In the genomic region with DNA sequence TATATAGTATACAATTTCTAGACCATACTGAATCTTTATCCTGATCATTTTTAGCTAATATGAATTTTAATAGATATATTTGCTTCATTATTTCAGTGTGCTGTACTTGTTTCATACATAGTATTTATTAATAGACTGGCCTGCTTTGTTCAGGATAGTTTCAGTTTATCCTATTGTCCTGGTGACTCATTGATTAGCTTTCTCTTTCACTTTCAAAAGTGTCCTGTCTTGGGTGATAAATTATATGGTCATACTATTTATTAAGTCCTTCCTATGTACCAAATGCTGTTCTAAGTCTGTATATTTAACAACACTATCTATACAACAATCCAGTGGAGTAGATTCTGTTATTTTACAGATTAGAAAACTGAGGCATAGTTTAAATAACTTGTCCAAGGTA, we compare ENCODE assay signal across 8 cellular contexts.
DNase-seq lines count a peak whose midpoint lies in the region; ATAC-seq, FAIRE-seq and TF ChIP-seq lines count a peak whose summit lies in the region.

No MANE protein-coding gene starts in this region.

- DNase-seq in bronchial epithelial cell (ENCODE audit: low read depth) (peak; percentile 79), GM13977 (ENCODE audit: low spot score) (no peak), NCI-H187 treated with DMSO at 0.1 percent for 48 hours (lab: John Stamatoyannopoulos, UW) (no peak)
- DNase-seq in stimulated activated CD4-positive, alpha-beta T cell treated with anti-CD3 and anti-CD28 coated beads, Interleukin-12 subunit alpha, Interleukin-12 subunit beta, amount 100 ng/mL, for 4 hours: no peak

- H3K27me3 ChIP-seq in bronchial epithelial cell (ENCODE audit: control insufficient read depth, insufficient read depth, low read length) (no peaks in the 10 kb centered on the region), liver (ENCODE audit: control insufficient read depth in 4 of 4, insufficient read depth in 4 of 4, low read length in 3 of 4) (no peaks in the 10 kb centered on the region)

- H3K9ac ChIP-seq in liver (ENCODE audit: low read depth in 1 of 2, low read length in 2 of 2): no peak overlapping the region

- no peak for FAIRE-seq in bronchial epithelial cell (lab: Jason Lieb, UNC)

- TF ChIP-seq RAD21 in liver (IDR thresholded peaks at IDR 0.05): no peak

- H3K36me3 ChIP-seq in bronchial epithelial cell (ENCODE audit: control insufficient read depth, insufficient read depth, low read length) (no peaks in the 10 kb centered on the region), liver (ENCODE audit: control insufficient read depth in 4 of 4, insufficient read depth in 3 of 4, low read depth in 1 of 4, low read length in 3 of 4) (no peaks in the 10 kb centered on the region)

- in situ Hi-C loops in GM13977 (cut with MboI; ENCODE audit: low pct_unique_long_range_greater_than_20kb, low sequenced_read_pairs, unreplicated experiment): no loop called here

- TF ChIP-seq CTCF in bronchial epithelial cell (IDR thresholded peaks at IDR 0.05; ENCODE audit: insufficient read depth, low read length, severe bottlenecking): no peak
- no peak for TF ChIP-seq CTCF in liver (IDR thresholded peaks at IDR 0.05; ENCODE audit: low read depth, low read length, missing input control)
- TF ChIP-seq CTCF in GM13977 (IDR thresholded peaks at IDR 0.05; ENCODE audit: extremely low read depth, insufficient read depth, missing control alignments): no peak

- no peak overlapping the region for H3K4me3 ChIP-seq in bronchial epithelial cell (ENCODE audit: low read depth, low read length)
- H3K4me3 ChIP-seq in liver (ENCODE audit: low read depth in 1 of 3, low read length in 3 of 3): no peak overlapping the region

- ATAC-seq in GM18511 (IDR thresholded peaks at IDR 0.05; ENCODE audit: unreplicated experiment): peak; percentile 78
- peak; percentile 74 for ATAC-seq in HG03460 (IDR thresholded peaks at IDR 0.05; ENCODE audit: unreplicated experiment)
- no peak for ATAC-seq in GM19351 (IDR thresholded peaks at IDR 0.05; ENCODE audit: unreplicated experiment)

- H3K27ac ChIP-seq in liver (ENCODE audit: low read depth in 1 of 2, low read length in 2 of 2): no peak overlapping the region

- H3K9me3 ChIP-seq in liver (ENCODE audit: control insufficient read depth in 4 of 4, low read length in 3 of 4): peaks cover 0 to 6% (median 0%) of the 10 kb centered on the region in 4 donors

- H3K4me1 ChIP-seq in liver (ENCODE audit: control insufficient read depth in 4 of 4, insufficient read depth in 4 of 4, low read length in 3 of 4): peaks cover 4 to 17% (median 10%) of the 10 kb centered on the region in 4 donors

TF ChIP-seq in liver, 16 proteins besides CTCF, POLR2A, EP300 and RAD21:
- TF ChIP-seq, protein P1, sequence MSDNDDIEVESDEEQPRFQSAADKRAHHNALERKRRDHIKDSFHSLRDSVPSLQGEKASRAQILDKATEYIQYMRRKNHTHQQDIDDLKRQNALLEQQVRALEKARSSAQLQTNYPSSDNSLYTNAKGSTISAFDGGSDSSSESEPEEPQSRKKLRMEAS (IDR thresholded peaks at IDR 0.05): no peak
- no peak for TF ChIP-seq GABPA (IDR thresholded peaks at IDR 0.05 in 1 of 2, conservative IDR thresholded peaks at IDR 0.05 in 1 of 2)
- TF ChIP-seq TAF1 (conservative IDR thresholded peaks at IDR 0.05): no peak
- TF ChIP-seq, protein P2, sequence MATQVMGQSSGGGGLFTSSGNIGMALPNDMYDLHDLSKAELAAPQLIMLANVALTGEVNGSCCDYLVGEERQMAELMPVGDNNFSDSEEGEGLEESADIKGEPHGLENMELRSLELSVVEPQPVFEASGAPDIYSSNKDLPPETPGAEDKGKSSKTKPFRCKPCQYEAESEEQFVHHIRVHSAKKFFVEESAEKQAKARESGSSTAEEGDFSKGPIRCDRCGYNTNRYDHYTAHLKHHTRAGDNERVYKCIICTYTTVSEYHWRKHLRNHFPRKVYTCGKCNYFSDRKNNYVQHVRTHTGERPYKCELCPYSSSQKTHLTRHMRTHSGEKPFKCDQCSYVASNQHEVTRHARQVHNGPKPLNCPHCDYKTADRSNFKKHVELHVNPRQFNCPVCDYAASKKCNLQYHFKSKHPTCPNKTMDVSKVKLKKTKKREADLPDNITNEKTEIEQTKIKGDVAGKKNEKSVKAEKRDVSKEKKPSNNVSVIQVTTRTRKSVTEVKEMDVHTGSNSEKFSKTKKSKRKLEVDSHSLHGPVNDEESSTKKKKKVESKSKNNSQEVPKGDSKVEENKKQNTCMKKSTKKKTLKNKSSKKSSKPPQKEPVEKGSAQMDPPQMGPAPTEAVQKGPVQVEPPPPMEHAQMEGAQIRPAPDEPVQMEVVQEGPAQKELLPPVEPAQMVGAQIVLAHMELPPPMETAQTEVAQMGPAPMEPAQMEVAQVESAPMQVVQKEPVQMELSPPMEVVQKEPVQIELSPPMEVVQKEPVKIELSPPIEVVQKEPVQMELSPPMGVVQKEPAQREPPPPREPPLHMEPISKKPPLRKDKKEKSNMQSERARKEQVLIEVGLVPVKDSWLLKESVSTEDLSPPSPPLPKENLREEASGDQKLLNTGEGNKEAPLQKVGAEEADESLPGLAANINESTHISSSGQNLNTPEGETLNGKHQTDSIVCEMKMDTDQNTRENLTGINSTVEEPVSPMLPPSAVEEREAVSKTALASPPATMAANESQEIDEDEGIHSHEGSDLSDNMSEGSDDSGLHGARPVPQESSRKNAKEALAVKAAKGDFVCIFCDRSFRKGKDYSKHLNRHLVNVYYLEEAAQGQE (IDR thresholded peaks at IDR 0.05): no peak
- TF ChIP-seq, protein P3, sequence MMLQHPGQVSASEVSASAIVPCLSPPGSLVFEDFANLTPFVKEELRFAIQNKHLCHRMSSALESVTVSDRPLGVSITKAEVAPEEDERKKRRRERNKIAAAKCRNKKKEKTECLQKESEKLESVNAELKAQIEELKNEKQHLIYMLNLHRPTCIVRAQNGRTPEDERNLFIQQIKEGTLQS (IDR thresholded peaks at IDR 0.05): peak; percentile 37
- no peak for TF ChIP-seq FOXA2 (IDR thresholded peaks at IDR 0.05)
- no peak for TF ChIP-seq RXRA (IDR thresholded peaks at IDR 0.05)
- no peak for TF ChIP-seq SP1 (IDR thresholded peaks at IDR 0.05)
- TF ChIP-seq EGR1 (IDR thresholded peaks at IDR 0.05; ENCODE audit: low read depth in 2 of 2): no peak
- TF ChIP-seq YY1 (IDR thresholded peaks at IDR 0.05): no peak
- TF ChIP-seq, protein P4, sequence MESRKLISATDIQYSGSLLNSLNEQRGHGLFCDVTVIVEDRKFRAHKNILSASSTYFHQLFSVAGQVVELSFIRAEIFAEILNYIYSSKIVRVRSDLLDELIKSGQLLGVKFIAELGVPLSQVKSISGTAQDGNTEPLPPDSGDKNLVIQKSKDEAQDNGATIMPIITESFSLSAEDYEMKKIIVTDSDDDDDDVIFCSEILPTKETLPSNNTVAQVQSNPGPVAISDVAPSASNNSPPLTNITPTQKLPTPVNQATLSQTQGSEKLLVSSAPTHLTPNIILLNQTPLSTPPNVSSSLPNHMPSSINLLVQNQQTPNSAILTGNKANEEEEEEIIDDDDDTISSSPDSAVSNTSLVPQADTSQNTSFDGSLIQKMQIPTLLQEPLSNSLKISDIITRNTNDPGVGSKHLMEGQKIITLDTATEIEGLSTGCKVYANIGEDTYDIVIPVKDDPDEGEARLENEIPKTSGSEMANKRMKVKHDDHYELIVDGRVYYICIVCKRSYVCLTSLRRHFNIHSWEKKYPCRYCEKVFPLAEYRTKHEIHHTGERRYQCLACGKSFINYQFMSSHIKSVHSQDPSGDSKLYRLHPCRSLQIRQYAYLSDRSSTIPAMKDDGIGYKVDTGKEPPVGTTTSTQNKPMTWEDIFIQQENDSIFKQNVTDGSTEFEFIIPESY (IDR thresholded peaks at IDR 0.05): no peak
- TF ChIP-seq HNF4G (IDR thresholded peaks at IDR 0.05): no peak
- TF ChIP-seq JUND (IDR thresholded peaks at IDR 0.05): peak; percentile 86 to 90
- TF ChIP-seq HNF4A (conservative IDR thresholded peaks at IDR 0.05): no peak
- TF ChIP-seq NR2F2 (IDR thresholded peaks at IDR 0.05): no peak
- no peak for TF ChIP-seq FOXA1 (IDR thresholded peaks at IDR 0.05)
